ENCODE assay signal across 25 cellular contexts in the genomic region with DNA sequence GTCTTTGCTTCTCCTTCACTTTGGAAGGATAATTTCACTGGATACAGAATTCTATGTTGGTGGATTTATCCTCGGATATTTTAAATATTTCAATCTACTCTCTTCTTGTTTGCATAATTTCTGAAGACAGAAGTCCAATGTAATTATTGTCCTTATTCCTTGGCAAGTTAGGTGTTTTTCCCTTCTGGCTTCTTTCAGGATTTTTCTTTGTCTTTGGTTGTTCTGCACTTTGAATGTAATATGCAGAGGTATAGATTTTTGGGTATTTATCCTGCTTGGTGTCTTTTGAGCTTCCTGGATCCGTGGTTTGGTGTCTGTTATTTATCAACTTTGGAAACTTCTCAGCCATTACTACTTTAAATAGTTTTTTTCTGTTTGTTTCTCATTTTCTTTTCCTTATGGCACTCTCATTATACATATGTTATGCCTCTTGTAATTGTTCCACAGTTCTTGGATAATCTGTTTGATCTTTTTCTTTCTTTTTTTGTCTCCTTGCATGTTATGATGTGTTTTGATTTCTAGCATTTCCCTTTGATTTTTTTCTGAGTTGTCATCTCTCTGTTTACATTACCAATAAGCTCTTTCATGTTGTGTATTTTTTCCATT. TPM values are rescaled to one million over a fixed set of nuclear protein-coding genes. Genes with fewer than 3 reads are reported as not detected.
DNase-seq lines count a peak whose midpoint lies in the region; ATAC-seq, FAIRE-seq and TF ChIP-seq lines count a peak whose summit lies in the region.
"Had no signal": no experiment of that assay in that cellular context is flagged by ENCODE, and none has a peak within 500 bp of the region (broad histone marks: within the 10 kb centered on the region; RNA-seq: fewer than 3 reads in every experiment).

No MANE protein-coding gene starts in this region.

- H3K27ac Mint-ChIP-seq in CD8-positive, alpha-beta memory T cell: peak overlapping the region in 1 of 8 donors; percentile 21
- H3K27ac Mint-ChIP-seq: B cell; CD4-positive, alpha-beta T cell; CD8-positive, alpha-beta T cell had no signal

- no peak overlapping the region for H2AFZ ChIP-seq in K562 (ENCODE audit: low read depth, low read length)

- POLR2A ChIA-PET in HEK293 (lab: Yijun Ruan, JAX): no interaction called here
- POLR2A ChIA-PET in K562 (lab: Yijun Ruan, JAX): interaction anchor here (0.6 to 0.7 kb wide), 2 partner anchors 14 to 26 kb away, joined by 3 read pairs; no protein-coding TSS in a partner anchor
- POLR2A ChIA-PET in CD8-positive, alpha-beta memory T cell (lab: Charles Lee): no interaction called here

- H3K4me1 ChIP-seq in HEK293 (ENCODE audit: control insufficient read depth, insufficient read depth, low read length): peaks cover 10% of the 10 kb centered on the region
- no peaks in the 10 kb centered on the region for H3K4me1 ChIP-seq in K562 (replicated peaks in 1 of 2; ENCODE audit: control insufficient read depth in 2 of 2, insufficient read depth in 2 of 2, low read length in 2 of 2)
- no peaks in the 10 kb centered on the region for H3K4me1 ChIP-seq in CD8-positive, alpha-beta memory T cell (ENCODE audit: insufficient read depth, low read length)

- H3K4me2 ChIP-seq in K562 (ENCODE audit: insufficient read depth, low read length): no peak overlapping the region
- H3K4me2 ChIP-seq: A549; BLaER1 treated with 17β-estradiol and CSF1 and Interleukin-3, amounts not matched to agents 10 nM and 100 nM had no signal

- TF ChIP-seq CTCF in HEK293 (tag by site-specific recombination; IDR thresholded peaks at IDR 0.05) (no peak), K562 (IDR thresholded peaks at IDR 0.05 in 2 of 3, conservative IDR thresholded peaks at IDR 0.05 in 1 of 3; ENCODE audit: insufficient read depth in 2 of 3, low read depth in 1 of 3, low read length in 3 of 3) (no peak)

- ATAC-seq in K562 (no peak), GM19395 (IDR thresholded peaks at IDR 0.05; ENCODE audit: unreplicated experiment) (no peak), HG03378 (IDR thresholded peaks at IDR 0.05; ENCODE audit: unreplicated experiment) (no peak)
- ATAC-seq: A549; CD8-positive, alpha-beta T cell; GM12878 had no signal

- no peaks in the 10 kb centered on the region for H4K20me1 ChIP-seq in K562 (replicated peaks; ENCODE audit: control insufficient read depth, insufficient read depth, low read length)
- H4K20me1 ChIP-seq: BLaER1 treated with 17β-estradiol and CSF1 and Interleukin-3, amounts not matched to agents 10 nM and 100 nM had no signal

- peaks cover 16 to 34% (median 20%) of the 10 kb centered on the region in 5 donors for H3K9me3 Mint-ChIP-seq in CD8-positive, alpha-beta memory T cell

- TF ChIP-seq RAD21 in K562 (CRISPR knock-in tag; conservative IDR thresholded peaks at IDR 0.05 in 1 of 2, IDR thresholded peaks at IDR 0.05 in 1 of 2): no peak

- H3K4me3 Mint-ChIP-seq in CD8-positive, alpha-beta memory T cell: no peak overlapping the region
- H3K4me3 Mint-ChIP-seq: B cell; CD4-positive, alpha-beta T cell; CD8-positive, alpha-beta T cell had no signal

- peaks cover 0 to 4% of the 10 kb centered on the region in 2 donors for H3K27me3 Mint-ChIP-seq in CD8-positive, alpha-beta memory T cell
- H3K27me3 Mint-ChIP-seq: CD4-positive, alpha-beta T cell had no signal

- H3K4me1 Mint-ChIP-seq in CD8-positive, alpha-beta memory T cell: no peaks in the 10 kb centered on the region
- H3K4me1 Mint-ChIP-seq: B cell had no signal

- FAIRE-seq in GM19239 (lab: Jason Lieb, UNC) (peak; percentile 23), K562 (lab: Jason Lieb, UNC) (no peak)
- FAIRE-seq: A549, GM12878, GM12892, GM18507 had no signal

- in situ Hi-C loops in K562 (cut with MboI): no loop called here

- DNase-seq in GM19239 (ENCODE audit: insufficient read length, low spot score) (no peak), K562 (ENCODE audit: extremely low read depth in 1 of 4, low spot score in 3 of 4) (no peak)
- DNase-seq in CD8-positive, alpha-beta memory T cell: no peak
- DNase-seq: AML-193; CD4-positive, alpha-beta T cell; CD8-positive, alpha-beta T cell; COR-L47; DMS 273 treated with DMSO at 0.1 percent for 48 hours; DMS153; DMS53; DMS79; DND-41; EL; GDM1 had no signal

- CTCF ChIA-PET in HEK293 (lab: Yijun Ruan, JAX) (interaction anchor here (0.5 to 1.8 kb wide), 2 partner anchors 46 to 297 kb away, joined by 3 to 4 read pairs; no protein-coding TSS in a partner anchor), K562 (lab: Yijun Ruan, JAX; ENCODE audit: low intra/inter-chr PET ratio) (no interaction called here)
- CTCF ChIA-PET in CD8-positive, alpha-beta memory T cell (lab: Charles Lee): no interaction called here

- intact Hi-C loops in K562 (cut with micrococcal nuclease): no loop called here

- H3K27ac ChIP-seq in HEK293 (ENCODE audit: extremely low read depth, low read depth, low read length) (no peak overlapping the region), K562 (ENCODE audit: extremely low read depth, low read depth, low read length) (no peak overlapping the region)
- H3K27ac ChIP-seq in CD8-positive, alpha-beta memory T cell (ENCODE audit: low read depth, low read length): no peak overlapping the region
- H3K27ac ChIP-seq: 22Rv1; A549; BLaER1 treated with 17β-estradiol and CSF1 and Interleukin-3, amounts not matched to agents 10 nM and 100 nM; C4-2B had no signal

- no peaks in the 10 kb centered on the region for H3K79me2 ChIP-seq in K562 (ENCODE audit: control insufficient read depth, insufficient read depth, low read length)

- H3K27me3 ChIP-seq in K562 (ENCODE audit: control insufficient read depth in 2 of 2, insufficient read depth in 2 of 2, low read length in 2 of 2): no peaks in the 10 kb centered on the region; a peak in 2 of 5 replicates
- H3K27me3 ChIP-seq in CD8-positive, alpha-beta memory T cell (ENCODE audit: insufficient read depth, low read length, poor library complexity, severe bottlenecking): no peaks in the 10 kb centered on the region
- H3K27me3 ChIP-seq: BLaER1 treated with 17β-estradiol and CSF1 and Interleukin-3, amounts not matched to agents 10 nM and 100 nM had no signal

- no peak overlapping the region for H3K9ac ChIP-seq in K562 (ENCODE audit: insufficient read depth in 1 of 2, low read depth in 2 of 2, low read length in 2 of 2)
- H3K9ac ChIP-seq: BLaER1 treated with 17β-estradiol and CSF1 and Interleukin-3, amounts not matched to agents 10 nM and 100 nM had no signal

- WGBS in K562 (ENCODE audit: insufficient coverage, low coverage, missing lambda C conversion rate): 0% methylated on average over 2 of the region's 2 CpGs

- H3K36me3 Mint-ChIP-seq in CD8-positive, alpha-beta memory T cell: peaks cover 3 to 37% (median 5%) of the 10 kb centered on the region in 3 donors

- no peaks in the 10 kb centered on the region for H3K36me3 ChIP-seq in HEK293 (ENCODE audit: control insufficient read depth in 2 of 2, insufficient read depth in 1 of 2, low read length in 2 of 2)
- no peaks in the 10 kb centered on the region for H3K36me3 ChIP-seq in K562 (ENCODE audit: control insufficient read depth, insufficient read depth, low read length)
- H3K36me3 ChIP-seq in CD8-positive, alpha-beta memory T cell (ENCODE audit: insufficient read depth, low read length): no peaks in the 10 kb centered on the region

- TF ChIP-seq EP300 in K562 (IDR thresholded peaks at IDR 0.05; ENCODE audit: low read length): no peak

- no peaks in the 10 kb centered on the region for H3K9me1 ChIP-seq in K562 (ENCODE audit: control insufficient read depth, insufficient read depth, low read length)

- no peaks in the 10 kb centered on the region for H3K9me3 ChIP-seq in HEK293 (ENCODE audit: control insufficient read depth, insufficient read depth, low read depth, low read length)
- no peaks in the 10 kb centered on the region for H3K9me3 ChIP-seq in K562 (replicated peaks; ENCODE audit: control insufficient read depth, insufficient read depth, low read depth, low read length)
- H3K9me3 ChIP-seq in CD8-positive, alpha-beta memory T cell (ENCODE audit: low read length): peaks cover 10% of the 10 kb centered on the region

- no TSS peak for BruUV-seq in K562 (replicated peaks; lab: Mats Ljungman, UMichigan)

- H3K4me3 ChIP-seq in HEK293 (ENCODE audit: low read depth, low read length) (no peak overlapping the region), K562 (no peak overlapping the region)
- H3K4me3 ChIP-seq in CD8-positive, alpha-beta memory T cell (ENCODE audit: low read length): no peak overlapping the region
- H3K4me3 ChIP-seq: A549; BLaER1 treated with 17β-estradiol and CSF1 and Interleukin-3, amounts not matched to agents 10 nM and 100 nM; GM12878 had no signal

- no peak for TF ChIP-seq POLR2A in K562 (conservative IDR thresholded peaks at IDR 0.05)

TF ChIP-seq in HEK293, 187 proteins besides CTCF, POLR2A, EP300 and RAD21 (continues in another document):
- no peak for TF ChIP-seq ZNF776 (tag by site-specific recombination; IDR thresholded peaks at IDR 0.05; ENCODE audit: borderline replicate concordance)

TF ChIP-seq in K562, 482 proteins besides CTCF, POLR2A, EP300 and RAD21 (continues in another document):
- TF ChIP-seq RBM25 (IDR thresholded peaks at IDR 0.05; ENCODE audit: low read depth, low read length, severe bottlenecking): peak; percentile 68

RNA-seq across cellular contexts. Expression of gene ATXN1, which starts 48.6 kb away (rescaled TPM):
- 1.0 and 1.9 TPM in 2 replicates for total RNA-seq in K562 (2011; cell fraction: chromatin; rRNA removed; ENCODE audit: low replicate concordance)
- 1.3 and 1.8 TPM in 2 replicates for total RNA-seq in K562 (2011; cell fraction: nucleolus; rRNA removed)
- 0.88 and 1.4 TPM in 2 replicates for total RNA-seq in K562 (2011; cell fraction: nucleoplasm; rRNA removed)
- total RNA-seq in K562 (2014; rRNA removed) (under 0.01 and 0.41 TPM in 2 replicates), K562 (2014; rRNA removed; fragmentation: Illumina TruSeq; extraction: Trizol) (0.29 and 0.47 TPM in 2 replicates), K562 (2015; rRNA removed; fragmentation: Illumina TruSeq; extraction: Trizol) (0.80 and 0.94 TPM in 2 replicates), K562 (2021) (0.60 and 0.63 TPM in 2 replicates)
- polyA plus RNA-seq in K562 (2011; rRNA removed) (0.81 and 1.6 TPM in 2 replicates), K562 (2014; fragmentation: Illumina TruSeq; extraction: Trizol) (0.37 and 0.46 TPM in 2 replicates), K562 (2014; fragmentation: Nextera tagmentation; extraction: Ambion mirVana) (1 to 10 TPM in 1 of 2 experiments, under 1 TPM in 1; 0.58 to 1.2 TPM), K562 (2014; rRNA removed) (0.15 and 1.9 TPM in 2 replicates)
- polyA plus RNA-seq in K562 (2011; cell fraction: cytosol; rRNA removed): 1.4 and 2.0 TPM in 2 replicates
- polyA plus RNA-seq in K562 (2011; cell fraction: nucleus; rRNA removed): 4.1 and 5.8 TPM in 2 replicates
- 1.9 and 2.3 TPM in 2 replicates for polyA plus RNA-seq in K562 (2012)
- polyA minus RNA-seq in K562 (2011; rRNA and poly(A)+ RNA removed): 0.81 and 2.5 TPM in 2 replicates
- 1.4 and 2.0 TPM in 2 replicates for polyA minus RNA-seq in K562 (2011; cell fraction: cytosol; rRNA and poly(A)+ RNA removed)
- polyA minus RNA-seq in K562 (2011; cell fraction: nucleus; rRNA and poly(A)+ RNA removed): 1.1 TPM in 2 replicates
- total RNA-seq in CD8-positive, alpha-beta memory T cell: 100 to 1,000 TPM; 111 to 114 TPM
- 20.0 TPM for polyA plus RNA-seq in CD8-positive, alpha-beta memory T cell

Comparison
In these comparisons a context has a peak if more than half of its experiments do, and no peak if none do; other contexts are left out.
1. RNA of gene ATXN1, which starts 48.6 kb away (total RNA-seq): 111 to 114 TPM in CD8-positive, alpha-beta memory T cell; under 0.01 to 1.9 TPM in K562; every median in the first group is over 10 times any median in the second.